23 cellular contexts compared by ENCODE assay signal in genomic region chr15:94579261-94579660, GRCh38.
"Had no signal": no experiment of that assay in that cellular context is flagged by ENCODE, and none has a peak within 500 bp of the region (broad histone marks: within the 10 kb centered on the region; RNA-seq: fewer than 3 reads in every experiment).

No MANE protein-coding gene starts in this region.

- H3K9me3 ChIP-seq: breast epithelium had no signal

- H3K27ac ChIP-seq: breast epithelium had no signal

- H3K4me3 ChIP-seq: breast epithelium had no signal

- FAIRE-seq: TTC549 had no signal

- H3K27me3 ChIP-seq: breast epithelium had no signal

- ATAC-seq: activated CD8-positive, alpha-beta memory T cell treated with anti-CD3 and anti-CD28 coated beads, Interleukin-2, amount 10 ng/mL, durations not matched to agents 7 days and 5 days; T-cell had no signal

- H3K4me1 ChIP-seq: breast epithelium had no signal

- DNase-seq: activated B cell treated with CpG ODN at 0.5 μM for 24 hours; activated CD4-positive, alpha-beta T cell treated with anti-CD3 and anti-CD28 coated beads for 1 hour; activated CD4-positive, alpha-beta T cell treated with anti-CD3 and anti-CD28 coated beads, Interleukin-2, amount 10 ng/mL, durations not matched to agents 24 days and 14 days; activated CD4-positive, alpha-beta T cell treated with anti-CD3 and anti-CD28 coated beads, Interleukin-2, amount 50 U/mL, for 48 hours; activated CD8-positive, alpha-beta memory T cell treated with anti-CD3 and anti-CD28 coated beads, Interleukin-2, amount 10 ng/mL, durations not matched to agents 7 days and 5 days; activated effector memory CD4-positive, alpha-beta T cell treated with Interleukin-2 at 50 U/mL for 16 hours; activated naive CD4-positive, alpha-beta T cell; activated T-cell treated with anti-CD3 and anti-CD28 coated beads, Interleukin-2, amount 50 U/mL, for 24 hours; aorta; KG1; NCI-H1048; NCI-H1436 treated with DMSO at 0.1 percent for 48 hours; NCI-H187; NCI-H2171 treated with DMSO at 0.1 percent for 48 hours; NCI-H226; NCI-H510A; NCI-H526 treated with DMSO at 0.1 percent for 48 hours; SIG-M5; T-cell; T-helper 2 cell; T1000 had no signal

- H3K36me3 ChIP-seq: breast epithelium had no signal
